In genomic region chr3:166201476-166201875, GRCh38 we compare ENCODE assay signal across 9 cellular contexts.
"Had no signal": no experiment of that assay in that cellular context is flagged by ENCODE, and none has a peak within 500 bp of the region (broad histone marks: within the 10 kb centered on the region; RNA-seq: fewer than 3 reads in every experiment).

No MANE protein-coding gene starts in this region.

- H3K36me3 Mint-ChIP-seq: IgD-negative memory B cell had no signal

- DNase-seq: GM23248, GOT3, H7, HFFc6 had no signal

- H3K4me3 ChIP-seq: GM23248, HAP-1 had no signal

- H3K4me3 Mint-ChIP-seq: HFFc6, IgD-negative memory B cell had no signal

- H3K4me1 Mint-ChIP-seq: IgD-negative memory B cell had no signal

- H3K4me1 ChIP-seq: HAP-1 had no signal

- H3K36me3 ChIP-seq: HAP-1 had no signal

- H3K9me3 ChIP-seq: HAP-1 had no signal

- H3K9ac ChIP-seq: GM23248 had no signal

- H3K27ac ChIP-seq: GM23248, HL-60 had no signal

- ATAC-seq: HCT116, HepG2 had no signal

- H3K27me3 Mint-ChIP-seq: IgD-negative memory B cell had no signal

- H3K27ac Mint-ChIP-seq: HFFc6, IgD-negative memory B cell had no signal
